2 cellular contexts compared by ENCODE assay signal in the genomic region with DNA sequence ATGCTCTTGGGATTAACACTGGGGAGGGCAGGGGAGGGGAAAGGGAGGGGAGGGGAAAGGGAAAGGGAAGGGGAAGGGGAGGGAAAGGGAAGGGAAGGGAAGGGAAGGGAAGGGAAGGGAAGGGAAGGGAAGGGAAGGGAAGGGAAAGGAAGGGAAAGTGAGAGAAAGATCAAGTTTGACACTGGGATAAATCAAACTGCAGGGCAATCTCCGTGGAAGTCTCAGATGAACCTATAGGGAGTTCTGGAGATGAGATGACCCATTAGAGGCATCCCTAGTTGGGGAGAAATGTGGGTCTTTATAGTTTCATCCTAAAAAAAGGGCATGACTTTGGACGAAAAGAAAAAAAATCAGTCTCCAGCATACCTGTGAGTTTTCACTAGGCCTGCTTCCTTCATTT.
TF ChIP-seq lines count a peak whose summit lies in the region.

No MANE protein-coding gene starts in this region.

TF ChIP-seq in HepG2, 621 proteins besides CTCF, POLR2A, EP300 and RAD21 (continues in another document):
- TF ChIP-seq, protein P1, sequence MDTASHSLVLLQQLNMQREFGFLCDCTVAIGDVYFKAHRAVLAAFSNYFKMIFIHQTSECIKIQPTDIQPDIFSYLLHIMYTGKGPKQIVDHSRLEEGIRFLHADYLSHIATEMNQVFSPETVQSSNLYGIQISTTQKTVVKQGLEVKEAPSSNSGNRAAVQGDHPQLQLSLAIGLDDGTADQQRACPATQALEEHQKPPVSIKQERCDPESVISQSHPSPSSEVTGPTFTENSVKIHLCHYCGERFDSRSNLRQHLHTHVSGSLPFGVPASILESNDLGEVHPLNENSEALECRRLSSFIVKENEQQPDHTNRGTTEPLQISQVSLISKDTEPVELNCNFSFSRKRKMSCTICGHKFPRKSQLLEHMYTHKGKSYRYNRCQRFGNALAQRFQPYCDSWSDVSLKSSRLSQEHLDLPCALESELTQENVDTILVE (CRISPR knock-in tag; IDR thresholded peaks at IDR 0.05) = no peak
- TF ChIP-seq HNRNPK (IDR thresholded peaks at IDR 0.05; ENCODE audit: low read depth, low read length, poor library complexity, severe bottlenecking) (peak; percentile 99), PCBP2 (optimal IDR thresholded peaks at IDR 0.05; ENCODE audit: low read depth, low read length, poor library complexity, severe bottlenecking) (peak; percentile 85), ZNF782 (CRISPR knock-in tag; IDR thresholded peaks at IDR 0.05; ENCODE audit: borderline replicate concordance) (no peak), MED13 (CRISPR knock-in tag; IDR thresholded peaks at IDR 0.05) (no peak)
- TF ChIP-seq, protein P2, sequence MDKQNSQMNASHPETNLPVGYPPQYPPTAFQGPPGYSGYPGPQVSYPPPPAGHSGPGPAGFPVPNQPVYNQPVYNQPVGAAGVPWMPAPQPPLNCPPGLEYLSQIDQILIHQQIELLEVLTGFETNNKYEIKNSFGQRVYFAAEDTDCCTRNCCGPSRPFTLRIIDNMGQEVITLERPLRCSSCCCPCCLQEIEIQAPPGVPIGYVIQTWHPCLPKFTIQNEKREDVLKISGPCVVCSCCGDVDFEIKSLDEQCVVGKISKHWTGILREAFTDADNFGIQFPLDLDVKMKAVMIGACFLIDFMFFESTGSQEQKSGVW (CRISPR knock-in tag; IDR thresholded peaks at IDR 0.05; ENCODE audit: borderline replicate concordance) = no peak
- TF ChIP-seq, protein P3, sequence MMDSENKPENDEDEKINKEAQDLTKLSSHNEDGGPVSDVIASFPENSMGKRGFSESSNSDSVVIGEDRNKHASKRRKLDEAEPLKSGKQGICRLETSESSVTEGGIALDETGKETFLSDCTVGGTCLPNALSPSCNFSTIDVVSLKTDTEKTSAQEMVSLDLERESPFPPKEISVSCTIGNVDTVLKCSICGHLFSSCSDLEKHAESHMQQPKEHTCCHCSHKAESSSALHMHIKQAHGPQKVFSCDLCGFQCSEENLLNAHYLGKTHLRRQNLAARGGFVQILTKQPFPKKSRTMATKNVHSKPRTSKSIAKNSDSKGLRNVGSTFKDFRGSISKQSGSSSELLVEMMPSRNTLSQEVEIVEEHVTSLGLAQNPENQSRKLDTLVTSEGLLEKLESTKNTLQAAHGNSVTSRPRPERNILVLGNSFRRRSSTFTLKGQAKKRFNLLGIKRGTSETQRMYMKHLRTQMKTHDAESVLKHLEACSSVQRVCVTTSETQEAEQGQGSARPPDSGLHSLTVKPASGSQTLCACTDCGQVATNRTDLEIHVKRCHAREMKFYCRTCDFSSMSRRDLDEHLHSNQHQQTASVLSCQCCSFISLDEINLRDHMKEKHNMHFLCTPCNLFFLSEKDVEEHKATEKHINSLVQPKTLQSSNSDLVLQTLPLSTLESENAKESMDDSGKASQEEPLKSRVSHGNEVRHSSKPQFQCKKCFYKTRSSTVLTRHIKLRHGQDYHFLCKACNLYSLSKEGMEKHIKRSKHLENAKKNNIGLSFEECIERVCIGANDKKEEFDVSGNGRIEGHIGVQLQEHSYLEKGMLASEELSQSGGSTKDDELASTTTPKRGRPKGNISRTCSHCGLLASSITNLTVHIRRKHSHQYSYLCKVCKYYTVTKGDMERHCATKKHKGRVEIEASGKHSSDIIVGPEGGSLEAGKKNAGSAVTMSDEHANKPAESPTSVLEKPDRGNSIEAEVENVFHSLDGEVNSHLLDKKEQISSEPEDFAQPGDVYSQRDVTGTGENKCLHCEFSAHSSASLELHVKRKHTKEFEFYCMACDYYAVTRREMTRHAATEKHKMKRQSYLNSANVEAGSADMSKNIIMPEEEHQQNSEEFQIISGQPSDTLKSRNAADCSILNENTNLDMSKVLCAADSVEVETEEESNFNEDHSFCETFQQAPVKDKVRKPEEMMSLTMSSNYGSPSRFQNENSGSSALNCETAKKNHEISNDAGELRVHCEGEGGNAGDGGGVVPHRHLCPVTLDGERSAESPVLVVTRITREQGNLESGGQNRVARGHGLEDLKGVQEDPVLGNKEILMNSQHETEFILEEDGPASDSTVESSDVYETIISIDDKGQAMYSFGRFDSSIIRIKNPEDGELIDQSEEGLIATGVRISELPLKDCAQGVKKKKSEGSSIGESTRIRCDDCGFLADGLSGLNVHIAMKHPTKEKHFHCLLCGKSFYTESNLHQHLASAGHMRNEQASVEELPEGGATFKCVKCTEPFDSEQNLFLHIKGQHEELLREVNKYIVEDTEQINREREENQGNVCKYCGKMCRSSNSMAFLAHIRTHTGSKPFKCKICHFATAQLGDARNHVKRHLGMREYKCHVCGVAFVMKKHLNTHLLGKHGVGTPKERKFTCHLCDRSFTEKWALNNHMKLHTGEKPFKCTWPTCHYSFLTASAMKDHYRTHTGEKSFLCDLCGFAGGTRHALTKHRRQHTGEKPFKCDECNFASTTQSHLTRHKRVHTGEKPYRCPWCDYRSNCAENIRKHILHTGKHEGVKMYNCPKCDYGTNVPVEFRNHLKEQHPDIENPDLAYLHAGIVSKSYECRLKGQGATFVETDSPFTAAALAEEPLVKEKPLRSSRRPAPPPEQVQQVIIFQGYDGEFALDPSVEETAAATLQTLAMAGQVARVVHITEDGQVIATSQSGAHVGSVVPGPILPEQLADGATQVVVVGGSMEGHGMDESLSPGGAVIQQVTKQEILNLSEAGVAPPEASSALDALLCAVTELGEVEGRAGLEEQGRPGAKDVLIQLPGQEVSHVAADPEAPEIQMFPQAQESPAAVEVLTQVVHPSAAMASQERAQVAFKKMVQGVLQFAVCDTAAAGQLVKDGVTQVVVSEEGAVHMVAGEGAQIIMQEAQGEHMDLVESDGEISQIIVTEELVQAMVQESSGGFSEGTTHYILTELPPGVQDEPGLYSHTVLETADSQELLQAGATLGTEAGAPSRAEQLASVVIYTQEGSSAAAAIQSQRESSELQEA (CRISPR knock-in tag; IDR thresholded peaks at IDR 0.05; ENCODE audit: not compliant biosample characterization) = no peak

TF ChIP-seq in IMR-90, 13 proteins besides CTCF, POLR2A, EP300 and RAD21:
- TF ChIP-seq BHLHE40 (IDR thresholded peaks at IDR 0.05; ENCODE audit: low read depth, low read length) (no peak), RCOR1 (IDR thresholded peaks at IDR 0.05; ENCODE audit: insufficient replicate concordance, low read length) (no peak), CHD1 (IDR thresholded peaks at IDR 0.05; ENCODE audit: low read depth, low read length) (no peak), MAFK (IDR thresholded peaks at IDR 0.05; ENCODE audit: low read depth, low read length) (no peak), MAZ (IDR thresholded peaks at IDR 0.05; ENCODE audit: borderline replicate concordance, low read depth, low read length) (no peak), MXI1 (IDR thresholded peaks at IDR 0.05; ENCODE audit: borderline replicate concordance, low read depth, low read length) (no peak)
- TF ChIP-seq, protein P4, sequence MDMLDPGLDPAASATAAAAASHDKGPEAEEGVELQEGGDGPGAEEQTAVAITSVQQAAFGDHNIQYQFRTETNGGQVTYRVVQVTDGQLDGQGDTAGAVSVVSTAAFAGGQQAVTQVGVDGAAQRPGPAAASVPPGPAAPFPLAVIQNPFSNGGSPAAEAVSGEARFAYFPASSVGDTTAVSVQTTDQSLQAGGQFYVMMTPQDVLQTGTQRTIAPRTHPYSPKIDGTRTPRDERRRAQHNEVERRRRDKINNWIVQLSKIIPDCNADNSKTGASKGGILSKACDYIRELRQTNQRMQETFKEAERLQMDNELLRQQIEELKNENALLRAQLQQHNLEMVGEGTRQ (IDR thresholded peaks at IDR 0.05; ENCODE audit: low read depth, low read length) = no peak
TF ChIP-seq in IMR-90: peak in this region for 0.
